In genomic region chr5:102815084-102815483, GRCh38 we compare ENCODE assay signal across 22 cellular contexts.
"Had no signal": no experiment of that assay in that cellular context is flagged by ENCODE, and none has a peak within 500 bp of the region (broad histone marks: within the 10 kb centered on the region; RNA-seq: fewer than 3 reads in every experiment).

No MANE protein-coding gene starts in this region.

- H3K36me3 ChIP-seq: left lung, prostate gland, tibial nerve, uterus had no signal

- H3K27ac ChIP-seq: left lung, prostate gland, right atrium auricular region, tibial nerve, uterus had no signal

- H3K4me3 ChIP-seq: left lung, prostate gland, right atrium auricular region, tibial nerve, uterus had no signal

- H3K27ac Mint-ChIP-seq: activated B cell treated with CpG ODN at 0.5 μM for 24 hours; activated CD8-positive, alpha-beta T cell treated with anti-CD3 and anti-CD28 coated beads, Interleukin-2, amount 10 ng/mL, durations not matched to agents 7 days and 5 days; activated naive CD8-positive, alpha-beta T cell treated with anti-CD3 and anti-CD28 coated beads, Interleukin-2, amount 10 ng/mL, durations not matched to agents 7 days and 5 days; activated T-cell treated with anti-CD3 and anti-CD28 coated beads, Interleukin-2, amount 50 U/mL, for 24 hours; activated T-helper 2 cell treated with anti-CD3 and anti-CD28 coated beads, Interferon-gamma antibody, Interleukin-2, Interleukin-4, amounts not matched to agents 10 μg/mL and 5 μg/mL and 100 μg/mL, durations not matched to agents 14 hours and 24 hours and 36 hours had no signal

- H3K9me3 Mint-ChIP-seq: activated B cell treated with CpG ODN at 0.5 μM for 24 hours; activated naive CD8-positive, alpha-beta T cell treated with anti-CD3 and anti-CD28 coated beads, Interleukin-2, amount 10 ng/mL, durations not matched to agents 7 days and 5 days; activated T-cell treated with anti-CD3 and anti-CD28 coated beads, Interleukin-2, amount 50 U/mL, for 24 hours; activated T-helper 2 cell treated with anti-CD3 and anti-CD28 coated beads, Interferon-gamma antibody, Interleukin-2, Interleukin-4, amounts not matched to agents 10 μg/mL and 5 μg/mL and 100 μg/mL, durations not matched to agents 14 hours and 24 hours and 36 hours; brain; effector memory CD8-positive, alpha-beta T cell; neural crest cell had no signal

- DNase-seq: activated B cell treated with CpG ODN at 0.5 μM for 24 hours; activated CD4-positive, alpha-beta T cell treated with anti-CD3 and anti-CD28 coated beads for 48 hours; activated CD8-positive, alpha-beta T cell treated with anti-CD3 and anti-CD28 coated beads, Interleukin-2, amount 10 ng/mL, durations not matched to agents 7 days and 5 days; activated naive CD4-positive, alpha-beta T cell treated with Interleukin-2 at 50 U/mL for 16 hours; activated naive CD8-positive, alpha-beta T cell treated with anti-CD3 and anti-CD28 coated beads, Interleukin-2, amount 10 ng/mL, durations not matched to agents 7 days and 5 days; activated T-cell treated with anti-CD3 and anti-CD28 coated beads, Interleukin-2, amount 50 U/mL, for 24 hours; anterior cingulate cortex; caudate nucleus; effector memory CD8-positive, alpha-beta T cell; head of caudate nucleus; left lung; mammary epithelial cell; stimulated activated CD4-positive, alpha-beta T cell treated with anti-CD3 and anti-CD28 coated beads, Interleukin-2, amount 100 ng/mL, for 24 hours; stimulated activated naive CD8-positive, alpha-beta T cell treated with anti-CD3 and anti-CD28 coated beads, Interleukin-15, Interleukin-2, amounts not matched to agents 100 U/mL and 50 U/mL, for 24 hours; substantia nigra; uterus had no signal

- H3K4me3 Mint-ChIP-seq: activated B cell treated with CpG ODN at 0.5 μM for 24 hours; activated CD8-positive, alpha-beta T cell treated with anti-CD3 and anti-CD28 coated beads, Interleukin-2, amount 10 ng/mL, durations not matched to agents 7 days and 5 days; activated naive CD8-positive, alpha-beta T cell treated with anti-CD3 and anti-CD28 coated beads, Interleukin-2, amount 10 ng/mL, durations not matched to agents 7 days and 5 days; activated T-cell treated with anti-CD3 and anti-CD28 coated beads, Interleukin-2, amount 50 U/mL, for 24 hours; effector memory CD8-positive, alpha-beta T cell; neural crest cell had no signal

- H3K9me3 ChIP-seq: left lung, prostate gland, right atrium auricular region, tibial nerve, uterus had no signal

- H3K4me1 Mint-ChIP-seq: neural crest cell had no signal

- H3K4me1 ChIP-seq: prostate gland, uterus had no signal

- ATAC-seq: activated CD8-positive, alpha-beta T cell treated with anti-CD3 and anti-CD28 coated beads, Interleukin-2, amount 10 ng/mL, durations not matched to agents 7 days and 5 days; effector memory CD8-positive, alpha-beta T cell; left lung; stimulated activated naive CD8-positive, alpha-beta T cell treated with anti-CD3 and anti-CD28 coated beads, Interleukin-15, Interleukin-2, amounts not matched to agents 100 U/mL and 50 U/mL, for 24 hours had no signal

- H3K27me3 ChIP-seq: left lung, right atrium auricular region, tibial nerve, uterus had no signal

- H3K27me3 Mint-ChIP-seq: activated B cell treated with CpG ODN at 0.5 μM for 24 hours; activated T-cell treated with anti-CD3 and anti-CD28 coated beads, Interleukin-2, amount 50 U/mL, for 24 hours; brain; effector memory CD8-positive, alpha-beta T cell had no signal
